Comparison of ENCODE assay signal across 11 cellular contexts in the genomic region with DNA sequence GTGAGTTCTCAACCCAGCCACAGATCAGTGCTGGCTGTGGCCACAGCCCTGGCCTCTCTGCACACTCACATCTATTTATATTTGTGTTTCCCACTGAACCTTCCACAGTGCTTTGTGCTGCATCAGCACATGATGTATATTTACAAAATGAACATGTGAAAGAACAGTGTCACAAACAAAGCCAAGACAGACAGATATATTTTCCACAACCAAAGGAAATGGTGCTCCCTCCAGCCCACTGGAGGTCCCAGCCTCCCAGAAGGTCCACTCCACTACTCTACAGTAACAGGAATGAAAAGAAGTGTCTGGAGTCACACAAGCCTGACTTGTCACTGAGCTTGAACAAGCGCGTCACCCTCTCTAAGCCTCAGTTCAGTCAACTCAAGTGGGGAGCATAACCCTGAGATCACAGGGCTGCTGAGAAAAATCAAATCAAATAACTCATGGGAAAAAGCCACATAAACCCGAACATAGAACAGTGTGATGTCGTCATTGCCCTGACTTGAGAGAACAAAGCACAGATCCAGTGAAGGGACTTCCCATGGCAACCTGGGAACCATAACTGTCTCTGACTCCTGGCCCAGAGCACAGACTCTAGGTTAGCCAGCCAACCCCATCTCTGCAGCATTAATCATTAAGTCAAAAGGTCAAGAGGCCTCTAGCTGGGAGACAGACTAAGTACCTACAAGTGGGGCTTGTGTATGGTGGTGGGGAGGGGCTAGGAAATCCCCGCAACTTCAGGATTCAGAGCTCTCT.
DNase-seq lines count a peak whose midpoint lies in the region; ATAC-seq, FAIRE-seq and TF ChIP-seq lines count a peak whose summit lies in the region.
"Had no signal": no experiment of that assay in that cellular context is flagged by ENCODE, and none has a peak within 500 bp of the region (broad histone marks: within the 10 kb centered on the region; RNA-seq: fewer than 3 reads in every experiment).

No MANE protein-coding gene starts in this region.

- H3K4me3 ChIP-seq in A549 (no peak overlapping the region), body of pancreas (no peak overlapping the region), lung (no peak overlapping the region)

- no peak for TF ChIP-seq EP300 in A549 (IDR thresholded peaks at IDR 0.05)

- no peak for TF ChIP-seq RAD21 in A549 (conservative IDR thresholded peaks at IDR 0.05 in 1 of 2, IDR thresholded peaks at IDR 0.05 in 1 of 2)

- H3K27ac ChIP-seq in A549 = peak overlapping the region in 1 of 2 experiments; percentile 49; a peak in 3 of 6 replicates
- H3K27ac ChIP-seq in body of pancreas = peak overlapping the region; percentile 28 to 76 (median 58)
- H3K27ac ChIP-seq in lung (ENCODE audit: low read depth in 1 of 2, low read length in 1 of 2) = peak overlapping the region in 1 of 2 donors; percentile 9

- ATAC-seq in A549 (peak; percentile 66 to 76), body of pancreas (peak; percentile 84), lung (ENCODE audit: insufficient read depth, low FRiP score) (peak; percentile 75), HG02870 (IDR thresholded peaks at IDR 0.05; ENCODE audit: unreplicated experiment) (no peak), GM21360 (IDR thresholded peaks at IDR 0.05; ENCODE audit: unreplicated experiment) (no peak)
- ATAC-seq: stimulated activated memory B cell treated with anti-CD40 and anti-IgM and Interleukin-4, amounts not matched to agents 10 μg/mL and 1 μg/mL and 100 μg/mL, for 72 hours had no signal

- CTCF ChIA-PET in A549 (lab: Yijun Ruan, JAX) = interaction anchor here (1.1 kb wide), 1 partner anchor 10 kb away, joined by 3 read pairs; no protein-coding TSS in a partner anchor

- H3K36me3 ChIP-seq in body of pancreas (replicated peaks in 1 of 2; ENCODE audit: insufficient read depth in 1 of 2, low read depth in 2 of 2) = no peaks in the 10 kb centered on the region
- H3K36me3 ChIP-seq in lung (ENCODE audit: control insufficient read depth in 2 of 2, insufficient read depth in 2 of 2, low read length in 2 of 2) = no peaks in the 10 kb centered on the region
- H3K36me3 ChIP-seq: BE2C had no signal

- intact Hi-C loops in body of pancreas (cut with DNase I) = no loop called here

- FAIRE-seq in A549 (lab: Jason Lieb, UNC) = no peak

- TF ChIP-seq CTCF in A549 (IDR thresholded peaks at IDR 0.05) = no peak
- TF ChIP-seq CTCF in body of pancreas (IDR thresholded peaks at IDR 0.05) = no peak
- TF ChIP-seq CTCF in lung (IDR thresholded peaks at IDR 0.05; ENCODE audit: control extremely low read depth, extremely low read depth) = no peak

- TF ChIP-seq POLR2A in A549 (IDR thresholded peaks at IDR 0.05; ENCODE audit: low read length) (no peak), body of pancreas (IDR thresholded peaks at IDR 0.05) (no peak)

- H3K4me1 ChIP-seq in A549 (peaks cover 24% of the 10 kb centered on the region; the same call in 2 of the 3 replicates), body of pancreas (peaks cover 54% of the 10 kb centered on the region), lung (ENCODE audit: control insufficient read depth in 2 of 2, insufficient read depth in 2 of 2, low read length in 2 of 2) (peaks cover 0 to 5% of the 10 kb centered on the region in 2 donors)

- WGBS in A549 (ENCODE audit: missing lambda C conversion rate) = 66% methylated on average over 5 of the region's 5 CpGs
- WGBS in body of pancreas, 2 donors = 52 to 59% methylated on average over 5 of the region's 5 CpGs
- 63 to 86% methylated on average over 5 of the region's 5 CpGs for WGBS in lung, 2 donors

- no peaks in the 10 kb centered on the region for H3K27me3 ChIP-seq in body of pancreas
- H3K27me3 ChIP-seq in lung (ENCODE audit: control insufficient read depth, insufficient read depth) = no peaks in the 10 kb centered on the region
- H3K27me3 ChIP-seq: BE2C had no signal

- peak overlapping the region; percentile 18; the same call in 2 of the 3 replicates for H3K4me2 ChIP-seq in A549

- DNase-seq in A549 (ENCODE audit: low read depth in 1 of 2, low spot score in 1 of 2) (peak in 1 of 2 experiments; percentile 60), HK-2 (ENCODE audit: unreplicated experiment) (peak; percentile 83), body of pancreas (peak; percentile 22 to 66 (median 34)), lung (ENCODE audit: low spot score) (peak; percentile 73), HCEC 1CT (no peak), amniotic stem cell (lab: John Stamatoyannopoulos, UW) (no peak)
- DNase-seq: activated CD4-positive, alpha-beta T cell treated with anti-CD3 and anti-CD28 coated beads, Interleukin-2, amount 50 U/mL, for 4 hours; BE2C had no signal

- POLR2A ChIA-PET in A549 (lab: Yijun Ruan, JAX) = no interaction called here

- no peaks in the 10 kb centered on the region for H3K9me3 ChIP-seq in A549
- no peaks in the 10 kb centered on the region for H3K9me3 ChIP-seq in body of pancreas
- H3K9me3 ChIP-seq in lung (ENCODE audit: control insufficient read depth in 2 of 2, insufficient read depth in 1 of 2, low read length in 1 of 2) = no peaks in the 10 kb centered on the region
- H3K9me3 ChIP-seq: BE2C had no signal

TF ChIP-seq in A549, 52 proteins besides CTCF, POLR2A, EP300 and RAD21:
- TF ChIP-seq, protein P1, sequence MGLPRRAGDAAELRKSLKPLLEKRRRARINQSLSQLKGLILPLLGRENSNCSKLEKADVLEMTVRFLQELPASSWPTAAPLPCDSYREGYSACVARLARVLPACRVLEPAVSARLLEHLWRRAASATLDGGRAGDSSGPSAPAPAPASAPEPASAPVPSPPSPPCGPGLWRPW (IDR thresholded peaks at IDR 0.05) = no peak
- TF ChIP-seq MAFK (IDR thresholded peaks at IDR 0.05; ENCODE audit: partially characterized antibody) = peak; percentile 53
- TF ChIP-seq, protein P2, sequence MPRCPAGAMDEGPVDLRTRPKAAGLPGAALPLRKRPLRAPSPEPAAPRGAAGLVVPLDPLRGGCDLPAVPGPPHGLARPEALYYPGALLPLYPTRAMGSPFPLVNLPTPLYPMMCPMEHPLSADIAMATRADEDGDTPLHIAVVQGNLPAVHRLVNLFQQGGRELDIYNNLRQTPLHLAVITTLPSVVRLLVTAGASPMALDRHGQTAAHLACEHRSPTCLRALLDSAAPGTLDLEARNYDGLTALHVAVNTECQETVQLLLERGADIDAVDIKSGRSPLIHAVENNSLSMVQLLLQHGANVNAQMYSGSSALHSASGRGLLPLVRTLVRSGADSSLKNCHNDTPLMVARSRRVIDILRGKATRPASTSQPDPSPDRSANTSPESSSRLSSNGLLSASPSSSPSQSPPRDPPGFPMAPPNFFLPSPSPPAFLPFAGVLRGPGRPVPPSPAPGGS (IDR thresholded peaks at IDR 0.05) = no peak
- no peak for TF ChIP-seq HOXB5 (CRISPR knock-in tag; IDR thresholded peaks at IDR 0.05)
- no peak for TF ChIP-seq ZSCAN20 (CRISPR knock-in tag; IDR thresholded peaks at IDR 0.05)
- no peak for TF ChIP-seq RARB (CRISPR knock-in tag; IDR thresholded peaks at IDR 0.05)
- no peak for TF ChIP-seq TFCP2L1 (CRISPR knock-in tag; IDR thresholded peaks at IDR 0.05)
- no peak for TF ChIP-seq GATA3 (IDR thresholded peaks at IDR 0.05; ENCODE audit: borderline replicate concordance)
TF ChIP-seq in A549: peak in this region for 1.

Comparison
In these comparisons a context has a peak if more than half of its experiments do, and no peak if none do; other contexts are left out.
1. ATAC-seq: peak in A549 (2 of 2), body of pancreas (single experiment) and lung (single experiment); none in HG02870 (single experiment) and GM21360 (single experiment).
2. DNase-seq: peak in HK-2 (single experiment), body of pancreas (4 of 4) and lung (single experiment); none in HCEC 1CT (single experiment) and amniotic stem cell (single experiment).